In the genomic region with DNA sequence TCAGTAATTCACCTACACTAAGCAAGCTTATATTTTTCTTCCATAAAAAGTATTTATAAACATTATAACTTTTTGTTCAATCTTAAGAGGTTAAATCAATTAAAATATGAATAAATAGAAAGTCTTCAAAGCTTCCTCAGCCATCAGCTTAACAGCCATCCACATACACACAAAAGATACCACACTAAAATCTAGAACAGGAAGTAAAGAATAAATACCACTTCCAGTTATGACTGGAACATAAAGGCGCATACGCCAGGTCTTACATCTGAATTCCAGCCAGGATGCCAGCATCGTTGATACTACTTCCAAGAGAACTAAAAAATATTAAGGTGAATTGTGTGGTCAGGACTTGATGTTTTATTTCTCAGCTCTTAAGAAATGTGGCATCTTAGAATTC, we compare ENCODE assay signal across 13 cellular contexts. TPM values are rescaled to one million over a fixed set of nuclear protein-coding genes. Genes with fewer than 3 reads are reported as not detected.
DNase-seq lines count a peak whose midpoint lies in the region; ATAC-seq, FAIRE-seq and TF ChIP-seq lines count a peak whose summit lies in the region.
"Had no signal": no experiment of that assay in that cellular context is flagged by ENCODE, and none has a peak within 500 bp of the region (broad histone marks: within the 10 kb centered on the region; RNA-seq: fewer than 3 reads in every experiment).

No MANE protein-coding gene starts in this region.

- H3K27me3 Mint-ChIP-seq in activated CD4-positive, alpha-beta memory T cell treated with anti-CD3 and anti-CD28 coated beads, Interleukin-2, amount 10 ng/mL, durations not matched to agents 7 days and 5 days = peaks cover 33% of the 10 kb centered on the region
- peaks cover 18% of the 10 kb centered on the region for H3K27me3 Mint-ChIP-seq in activated CD4-positive, alpha-beta memory T cell treated with anti-CD3 and anti-CD28 coated beads for 36 hours
- H3K27me3 Mint-ChIP-seq in nephron progenitor cell (ENCODE audit: low read depth, poor library complexity) = peaks cover 6% of the 10 kb centered on the region

- H3K4me3 ChIP-seq in pancreas = no peak overlapping the region

- FAIRE-seq in pancreas (lab: Jason Lieb, UNC) = no peak

- WGBS in pancreas, 2 donors = 74 to 75% methylated on average over 3 of the region's 3 CpGs

- no peaks in the 10 kb centered on the region for H3K36me3 ChIP-seq in pancreas

- no peaks in the 10 kb centered on the region for H3K36me3 Mint-ChIP-seq in activated CD4-positive, alpha-beta memory T cell treated with anti-CD3 and anti-CD28 coated beads, Interleukin-2, amount 10 ng/mL, durations not matched to agents 7 days and 5 days (ENCODE audit: low read depth)
- no peaks in the 10 kb centered on the region for H3K36me3 Mint-ChIP-seq in activated CD4-positive, alpha-beta memory T cell treated with anti-CD3 and anti-CD28 coated beads for 36 hours
- peaks cover 30% of the 10 kb centered on the region for H3K36me3 Mint-ChIP-seq in nephron progenitor cell (ENCODE audit: low read depth)
- H3K36me3 Mint-ChIP-seq: T-cell had no signal

- H3K27me3 ChIP-seq in pancreas = peaks cover 0 to 9% (median 6%) of the 10 kb centered on the region in 4 donors

- TF ChIP-seq CTCF in nephron progenitor cell (IDR thresholded peaks at IDR 0.05) (no peak), pancreas (IDR thresholded peaks at IDR 0.05) (no peak)

- no peaks in the 10 kb centered on the region for H3K4me1 ChIP-seq in pancreas

- CTCF ChIA-PET in activated CD4-positive, alpha-beta memory T cell treated with anti-CD3 and anti-CD28 coated beads, Interleukin-2, amount 10 ng/mL, durations not matched to agents 7 days and 5 days (lab: Charles Lee) = interaction anchor here (0.7 to 1.6 kb wide), 6 partner anchors 9 to 621 kb away, joined by 3 to 5 read pairs (median 4); no protein-coding TSS in a partner anchor
- CTCF ChIA-PET in activated CD4-positive, alpha-beta memory T cell treated with anti-CD3 and anti-CD28 coated beads for 36 hours (lab: Charles Lee) = interaction anchor here (0.9 to 1.4 kb wide), 3 partner anchors 24 to 394 kb away, joined by 3 to 4 read pairs (median 4); no protein-coding TSS in a partner anchor

- DNase-seq in activated CD4-positive, alpha-beta memory T cell treated with anti-CD3 and anti-CD28 coated beads, Interleukin-2, amount 10 ng/mL, durations not matched to agents 7 days and 5 days = no peak
- no peak for DNase-seq in activated CD4-positive, alpha-beta memory T cell treated with anti-CD3 and anti-CD28 coated beads for 36 hours
- DNase-seq in nephron progenitor cell = no peak
- no peak for DNase-seq in activated CD4-positive, CD25-positive, alpha-beta regulatory T cell treated with anti-CD3 and anti-CD28 coated beads, Interleukin-2, amount 50 U/mL, for 72 hours
- no peak for DNase-seq in activated effector memory CD4-positive, alpha-beta T cell treated with anti-CD3 and anti-CD28 coated beads, Interleukin-2, amount 50 U/mL, for 16 hours
- DNase-seq in pancreas = no peak
- DNase-seq: H9, NCI-H774, T-cell had no signal

- H3K27ac ChIP-seq in pancreas = no peak overlapping the region

- H3K4me1 Mint-ChIP-seq in activated CD4-positive, alpha-beta memory T cell treated with anti-CD3 and anti-CD28 coated beads, Interleukin-2, amount 10 ng/mL, durations not matched to agents 7 days and 5 days = peaks cover 22% of the 10 kb centered on the region
- peaks cover 12% of the 10 kb centered on the region for H3K4me1 Mint-ChIP-seq in activated CD4-positive, alpha-beta memory T cell treated with anti-CD3 and anti-CD28 coated beads for 36 hours (ENCODE audit: low read depth)
- H3K4me1 Mint-ChIP-seq in nephron progenitor cell = peaks cover 51% of the 10 kb centered on the region

- ATAC-seq in HG02623 (IDR thresholded peaks at IDR 0.05; ENCODE audit: unreplicated experiment) = peak; percentile 63
- ATAC-seq in HG03521 (IDR thresholded peaks at IDR 0.05; ENCODE audit: unreplicated experiment) = peak; percentile 62
- ATAC-seq in pancreas = no peak
- ATAC-seq: esophagus mucosa had no signal

- POLR2A ChIA-PET in activated CD4-positive, alpha-beta memory T cell treated with anti-CD3 and anti-CD28 coated beads, Interleukin-2, amount 10 ng/mL, durations not matched to agents 7 days and 5 days (lab: Charles Lee) = interaction anchor here (1.0 to 2.1 kb wide), 2 partner anchors 11 to 18 kb away, joined by 3 to 7 read pairs; no protein-coding TSS in a partner anchor
- POLR2A ChIA-PET in activated CD4-positive, alpha-beta memory T cell treated with anti-CD3 and anti-CD28 coated beads for 36 hours (lab: Charles Lee) = interaction anchor here (0.7 kb wide), 1 partner anchor 349 kb away, joined by 3 read pairs; the partner anchor contains the start of genes SLC38A6 and TRMT5

- H3K27ac Mint-ChIP-seq in activated CD4-positive, alpha-beta memory T cell treated with anti-CD3 and anti-CD28 coated beads, Interleukin-2, amount 10 ng/mL, durations not matched to agents 7 days and 5 days = peak overlapping the region; percentile 15
- no peak overlapping the region for H3K27ac Mint-ChIP-seq in activated CD4-positive, alpha-beta memory T cell treated with anti-CD3 and anti-CD28 coated beads for 36 hours
- peak overlapping the region; percentile 93 for H3K27ac Mint-ChIP-seq in nephron progenitor cell
- H3K27ac Mint-ChIP-seq: T-cell had no signal

- H3K9me3 ChIP-seq in pancreas = no peaks in the 10 kb centered on the region

- no peak overlapping the region for H3K4me3 Mint-ChIP-seq in activated CD4-positive, alpha-beta memory T cell treated with anti-CD3 and anti-CD28 coated beads, Interleukin-2, amount 10 ng/mL, durations not matched to agents 7 days and 5 days
- H3K4me3 Mint-ChIP-seq in activated CD4-positive, alpha-beta memory T cell treated with anti-CD3 and anti-CD28 coated beads for 36 hours = no peak overlapping the region
- H3K4me3 Mint-ChIP-seq in nephron progenitor cell = no peak overlapping the region
- H3K4me3 Mint-ChIP-seq: H9, T-cell had no signal

- no peaks in the 10 kb centered on the region for H3K9me3 Mint-ChIP-seq in activated CD4-positive, alpha-beta memory T cell treated with anti-CD3 and anti-CD28 coated beads, Interleukin-2, amount 10 ng/mL, durations not matched to agents 7 days and 5 days
- H3K9me3 Mint-ChIP-seq in activated CD4-positive, alpha-beta memory T cell treated with anti-CD3 and anti-CD28 coated beads for 36 hours = no peaks in the 10 kb centered on the region
- no peaks in the 10 kb centered on the region for H3K9me3 Mint-ChIP-seq in nephron progenitor cell
- H3K9me3 Mint-ChIP-seq: H9, T-cell had no signal

- intact Hi-C loops in activated CD4-positive, alpha-beta memory T cell treated with anti-CD3 and anti-CD28 coated beads for 36 hours (cut with micrococcal nuclease) = no loop called here
- intact Hi-C loops in pancreas (cut with DNase I) = loop anchor here in 1 of 3 donors (5.0 kb wide), 1 partner anchor 615 kb away; no protein-coding TSS in a partner anchor

RNA-seq across cellular contexts. Expression of gene SIX1, which starts 17.0 kb away (rescaled TPM):
- 1 to 10 TPM; 1.3 to 1.4 TPM for total RNA-seq in activated CD4-positive, alpha-beta memory T cell treated with anti-CD3 and anti-CD28 coated beads, Interleukin-2, amount 10 ng/mL, durations not matched to agents 7 days and 5 days
- total RNA-seq in activated CD4-positive, alpha-beta memory T cell treated with anti-CD3 and anti-CD28 coated beads for 36 hours = not detected
- total RNA-seq in pancreas = under 1 TPM in 3 of 6 donors, not detected in 3; 0.06 to 0.09 (median 0.06) TPM
- under 1 TPM in 1 of 2 donors, not detected in 1; 0.08 TPM for polyA plus RNA-seq in pancreas
- polyA plus RNA-seq: neural cell had no signal

Comparison
In these comparisons a context has a peak if more than half of its experiments do, and no peak if none do; other contexts are left out.
1. ATAC-seq: peak in HG02623 (single experiment) and HG03521 (single experiment); none in pancreas (0 of 4).